ENCODE assay signal across 8 cellular contexts in genomic region chrX:19382500-19383145, GRCh38. TPM values are rescaled to one million over a fixed set of nuclear protein-coding genes. Genes with fewer than 3 reads are reported as not detected.
DNase-seq lines count a peak whose midpoint lies in the region; ATAC-seq and TF ChIP-seq lines count a peak whose summit lies in the region.

No MANE protein-coding gene starts in this region.

- TF ChIP-seq POLR2A in NB4 (IDR thresholded peaks at IDR 0.05; ENCODE audit: extremely low read depth, insufficient read length), result no peak

- H3K4me1 ChIP-seq in mesendoderm (ENCODE audit: control insufficient read depth, low read depth, low read length), result no peaks in the 10 kb centered on the region

- H3K27ac Mint-ChIP-seq in stimulated activated naive CD8-positive, alpha-beta T cell treated with anti-CD3 and anti-CD28 coated beads, Interleukin-15, amount 100 ng/mL, for 72 hours, result no peak overlapping the region

- DNase-seq in AG08395 (ENCODE audit: low spot score) (peak; percentile 37), NB4 (ENCODE audit: low read depth) (peak; percentile 56), dermis blood vessel endothelial cell (peak; percentile 51), mesendoderm (peak; percentile 63)
- peak; percentile 8 for DNase-seq in activated CD4-positive, CD25-positive, alpha-beta regulatory T cell treated with anti-CD3 and anti-CD28 coated beads, Interleukin-2, amount 50 U/mL, for 16 hours (ENCODE audit: low read depth, low spot score)
- DNase-seq in stimulated activated naive CD8-positive, alpha-beta T cell treated with anti-CD3 and anti-CD28 coated beads, Interleukin-15, amount 100 ng/mL, for 72 hours, result peak; percentile 42 to 55

- no peaks in the 10 kb centered on the region for H3K9me3 Mint-ChIP-seq in stimulated activated naive CD8-positive, alpha-beta T cell treated with anti-CD3 and anti-CD28 coated beads, Interleukin-15, amount 100 ng/mL, for 72 hours

- no peak overlapping the region for H3K23ac ChIP-seq in mesendoderm (ENCODE audit: low read length)

- H3K4me1 Mint-ChIP-seq in stimulated activated naive CD8-positive, alpha-beta T cell treated with anti-CD3 and anti-CD28 coated beads, Interleukin-15, amount 100 ng/mL, for 72 hours, result no peaks in the 10 kb centered on the region

- H4K5ac ChIP-seq in mesendoderm (ENCODE audit: low read length), result no peak overlapping the region

- H3K79me1 ChIP-seq in mesendoderm (ENCODE audit: low read length), result no peaks in the 10 kb centered on the region

- H3K27me3 Mint-ChIP-seq in stimulated activated naive CD8-positive, alpha-beta T cell treated with anti-CD3 and anti-CD28 coated beads, Interleukin-15, amount 100 ng/mL, for 72 hours, result no peaks in the 10 kb centered on the region

- H2BK120ac ChIP-seq in mesendoderm (ENCODE audit: low read depth, low read length), result no peak overlapping the region

- H3K27ac ChIP-seq in mesendoderm (ENCODE audit: low read depth, low read length), result no peak overlapping the region

- H3K4me3 Mint-ChIP-seq in stimulated activated naive CD8-positive, alpha-beta T cell treated with anti-CD3 and anti-CD28 coated beads, Interleukin-15, amount 100 ng/mL, for 72 hours, result peak overlapping the region in 1 of 2 donors; percentile 33

- WGBS in mesendoderm (ENCODE audit: extremely low coverage, insufficient coverage, low lambda C conversion rate), result no CpG with 5 or more reads among the region's 16 CpGs

- no peak overlapping the region for H4K8ac ChIP-seq in mesendoderm (ENCODE audit: low read depth, low read length)

- peak; percentile 56 for TF ChIP-seq CTCF in NB4 (IDR thresholded peaks at IDR 0.05; ENCODE audit: low read depth, low read length)

- H2BK15ac ChIP-seq in mesendoderm (replicated peaks; ENCODE audit: low read depth), result no peak overlapping the region

- no peak overlapping the region for H3K4ac ChIP-seq in mesendoderm (ENCODE audit: low read depth, low read length)

- H3K36me3 ChIP-seq in mesendoderm (ENCODE audit: control insufficient read depth, insufficient read depth, low read length), result no peaks in the 10 kb centered on the region

- no peak overlapping the region for H2BK5ac ChIP-seq in mesendoderm (ENCODE audit: low read length)

- H2AK5ac ChIP-seq in mesendoderm (ENCODE audit: low read length), result no peak overlapping the region

- ATAC-seq in GM19043 (IDR thresholded peaks at IDR 0.05; ENCODE audit: low read depth, unreplicated experiment), result peak; percentile 81
- peak; percentile 83 for ATAC-seq in stimulated activated naive CD8-positive, alpha-beta T cell treated with anti-CD3 and anti-CD28 coated beads, Interleukin-15, amount 100 ng/mL, for 72 hours
- no peak for ATAC-seq in GM21723 (IDR thresholded peaks at IDR 0.05; ENCODE audit: unreplicated experiment)

- H3K18ac ChIP-seq in mesendoderm (ENCODE audit: low read length), result no peak overlapping the region

- H3K56ac ChIP-seq in mesendoderm (ENCODE audit: low read length), result no peak overlapping the region

- H3K4me3 ChIP-seq in NB4 (ENCODE audit: low read depth, low read length) (no peak overlapping the region), mesendoderm (ENCODE audit: low read length) (no peak overlapping the region)

- no peaks in the 10 kb centered on the region for H3K79me2 ChIP-seq in mesendoderm (ENCODE audit: control insufficient read depth, insufficient read depth, low read length)

- no peaks in the 10 kb centered on the region for H3K27me3 ChIP-seq in mesendoderm (ENCODE audit: insufficient read depth, low read length, poor library complexity)

- H3K4me2 ChIP-seq in mesendoderm (ENCODE audit: low read length), result no peak overlapping the region

- no peak overlapping the region for H3K9ac ChIP-seq in mesendoderm (ENCODE audit: low read length)

RNA-seq across cellular contexts. Expression of gene PDHA1, which starts 38.9 kb away (rescaled TPM):
- 61.3 and 126 TPM in 2 replicates for total RNA-seq in dermis blood vessel endothelial cell
- 73.2 TPM for polyA plus RNA-seq in mesendoderm (2013, experiment 1 of 2)
- 83.2 TPM for polyA plus RNA-seq in mesendoderm (2013, experiment 2 of 2)

Comparison
In these comparisons a context has a peak if more than half of its experiments do, and no peak if none do; other contexts are left out.
1. DNase-seq: peak in every context shown above with its lines; median percentile 63 in mesendoderm; 56 in NB4; 51 in dermis blood vessel endothelial cell; 48 in stimulated activated naive CD8-positive, alpha-beta T cell treated with anti-CD3 and anti-CD28 coated beads, Interleukin-15, amount 100 ng/mL, for 72 hours; 37 in AG08395; 8 in activated CD4-positive, CD25-positive, alpha-beta regulatory T cell treated with anti-CD3 and anti-CD28 coated beads, Interleukin-2, amount 50 U/mL, for 16 hours.